In genomic region chr12:113512568-113512967, GRCh38 we compare ENCODE assay signal across 18 cellular contexts. TPM values are rescaled to one million over a fixed set of nuclear protein-coding genes. Genes with fewer than 3 reads are reported as not detected.
DNase-seq lines count a peak whose midpoint lies in the region; ATAC-seq, FAIRE-seq and TF ChIP-seq lines count a peak whose summit lies in the region.
"Had no signal": no experiment of that assay in that cellular context is flagged by ENCODE, and none has a peak within 500 bp of the region (broad histone marks: within the 10 kb centered on the region; RNA-seq: fewer than 3 reads in every experiment).

No MANE protein-coding gene starts in this region.

- TF ChIP-seq EP300 in A549 (IDR thresholded peaks at IDR 0.05), result no peak
- no peak for TF ChIP-seq EP300 in sigmoid colon (IDR thresholded peaks at IDR 0.05)

- H3K4me1 Mint-ChIP-seq in neural progenitor cell, result peaks cover 31% of the 10 kb centered on the region
- H3K4me1 Mint-ChIP-seq: IgD-negative memory B cell had no signal

- H3K4me3 ChIP-seq in A549 (no peak overlapping the region), H7 (ENCODE audit: insufficient read depth, low read depth, low read length) (no peak overlapping the region), Panc1 (ENCODE audit: low read depth in 2 of 2, low read length in 2 of 2) (no peak overlapping the region), neural progenitor cell (no peak overlapping the region), sigmoid colon (no peak overlapping the region)
- H3K4me3 ChIP-seq: BLaER1 treated with 17β-estradiol and CSF1 and Interleukin-3, amounts not matched to agents 10 nM and 100 nM had no signal

- H3K4me3 Mint-ChIP-seq in neural progenitor cell, result peak overlapping the region; percentile 27
- H3K4me3 Mint-ChIP-seq: CD4-positive, CD25-positive, alpha-beta regulatory T cell; IgD-negative memory B cell had no signal

- in situ Hi-C loops in Panc1 (cut with HindIII; ENCODE audit: low pct_unique_long_range_greater_than_20kb, low sequenced_read_pairs), result no loop called here

- no peak overlapping the region for H3K9ac ChIP-seq in neural progenitor cell
- H3K9ac ChIP-seq: BLaER1 treated with 17β-estradiol and CSF1 and Interleukin-3, amounts not matched to agents 10 nM and 100 nM; KMS-11 had no signal

- no peaks in the 10 kb centered on the region for H3K4me1 ChIP-seq in A549
- H3K4me1 ChIP-seq in Panc1 (ENCODE audit: control insufficient read depth, insufficient read depth, low read length), result no peaks in the 10 kb centered on the region
- peaks cover 51% of the 10 kb centered on the region for H3K4me1 ChIP-seq in neural progenitor cell
- no peaks in the 10 kb centered on the region for H3K4me1 ChIP-seq in sigmoid colon
- H3K4me1 ChIP-seq: BLaER1 treated with 17β-estradiol and CSF1 and Interleukin-3, amounts not matched to agents 10 nM and 100 nM had no signal

- H3K4me2 ChIP-seq in A549 (no peak overlapping the region), neural progenitor cell (peak overlapping the region; percentile 47)
- H3K4me2 ChIP-seq: BLaER1 treated with 17β-estradiol and CSF1 and Interleukin-3, amounts not matched to agents 10 nM and 100 nM; KMS-11 had no signal

- no peak for TF ChIP-seq POLR2A in A549 (IDR thresholded peaks at IDR 0.05; ENCODE audit: low read length)
- TF ChIP-seq POLR2A in sigmoid colon (IDR thresholded peaks at IDR 0.05), result no peak

- H3K79me2 ChIP-seq in neural progenitor cell (ENCODE audit: low read depth), result no peaks in the 10 kb centered on the region

- H3K9me3 Mint-ChIP-seq in neural progenitor cell, result peaks cover 7% of the 10 kb centered on the region

- no peak overlapping the region for H3K27ac Mint-ChIP-seq in neural progenitor cell
- H3K27ac Mint-ChIP-seq: CD4-positive, CD25-positive, alpha-beta regulatory T cell; IgD-negative memory B cell had no signal

- no peak overlapping the region for H2AFZ ChIP-seq in neural progenitor cell (replicated peaks)

- H3K9me3 ChIP-seq in A549 (no peaks in the 10 kb centered on the region), Panc1 (ENCODE audit: control insufficient read depth, insufficient read depth, low read depth, low read length) (no peaks in the 10 kb centered on the region), neural progenitor cell (ENCODE audit: low read depth) (peaks cover 4% of the 10 kb centered on the region), sigmoid colon (no peaks in the 10 kb centered on the region)
- H3K9me3 ChIP-seq: BLaER1 treated with 17β-estradiol and CSF1 and Interleukin-3, amounts not matched to agents 10 nM and 100 nM had no signal

- H3F3A ChIP-seq in neural progenitor cell (ENCODE audit: low read depth), result peaks cover 98% of the 10 kb centered on the region

- H3K36me3 ChIP-seq in H7 (replicated peaks; ENCODE audit: control insufficient read depth, insufficient read depth, low read length), result no peaks in the 10 kb centered on the region
- H3K36me3 ChIP-seq in Panc1 (ENCODE audit: control insufficient read depth, insufficient read depth, low read length), result no peaks in the 10 kb centered on the region
- no peaks in the 10 kb centered on the region for H3K36me3 ChIP-seq in neural progenitor cell
- H3K36me3 ChIP-seq in sigmoid colon, result no peaks in the 10 kb centered on the region
- H3K36me3 ChIP-seq: BLaER1 treated with 17β-estradiol and CSF1 and Interleukin-3, amounts not matched to agents 10 nM and 100 nM had no signal

- 0% methylated on average over 3 of the region's 3 CpGs for WGBS in A549 (ENCODE audit: missing lambda C conversion rate)
- WGBS in sigmoid colon, 2 donors, result 19 to 21% methylated on average over 3 of the region's 3 CpGs

- DNase-seq in A549 (ENCODE audit: low read depth in 1 of 2, low spot score in 1 of 2) (no peak), H7 (peak; percentile 58), Panc1 (ENCODE audit: low read depth, low spot score) (no peak), neural progenitor cell (ENCODE audit: low spot score) (peak; percentile 31), sigmoid colon (no peak)
- DNase-seq in activated naive CD4-positive, alpha-beta T cell treated with Interleukin-2 at 50 U/mL for 16 hours, result no peak
- DNase-seq: 8988T; ACHN; CD4-positive, CD25-positive, alpha-beta regulatory T cell; DMS79; GDM1 had no signal

- H3K36me3 Mint-ChIP-seq in neural progenitor cell, result no peaks in the 10 kb centered on the region
- H3K36me3 Mint-ChIP-seq: CD4-positive, CD25-positive, alpha-beta regulatory T cell; IgD-negative memory B cell had no signal

- BruUV-seq in Panc1 (replicated peaks; lab: Mats Ljungman, UMichigan), result no TSS peak

- no peak overlapping the region for H3K27ac ChIP-seq in A549
- no peak overlapping the region for H3K27ac ChIP-seq in Panc1 (ENCODE audit: low read length)
- H3K27ac ChIP-seq in neural progenitor cell, result peak overlapping the region; percentile 3
- H3K27ac ChIP-seq in sigmoid colon, result no peak overlapping the region
- H3K27ac ChIP-seq: BLaER1 treated with 17β-estradiol and CSF1 and Interleukin-3, amounts not matched to agents 10 nM and 100 nM; KMS-11 had no signal

- peaks cover 33% of the 10 kb centered on the region for H3K27me3 ChIP-seq in H7 (ENCODE audit: control insufficient read depth, insufficient read depth, low read length)
- H3K27me3 ChIP-seq in Panc1 (ENCODE audit: control insufficient read depth, insufficient read depth, low read length), result peaks cover 21% of the 10 kb centered on the region
- no peaks in the 10 kb centered on the region for H3K27me3 ChIP-seq in neural progenitor cell
- peaks cover 0 to 82% (median 38%) of the 10 kb centered on the region in 3 donors for H3K27me3 ChIP-seq in sigmoid colon

- ATAC-seq in A549 (peak; percentile 26 to 39; a peak in 2 of 6 replicates), Panc1 (0 out of 2 replicates have a peak, but pooled peaks have one; percentile 34), GM18907 (IDR thresholded peaks at IDR 0.05; ENCODE audit: unreplicated experiment) (no peak)

- H4K20me1 ChIP-seq in neural progenitor cell (ENCODE audit: low read depth), result no peaks in the 10 kb centered on the region
- H4K20me1 ChIP-seq: BLaER1 treated with 17β-estradiol and CSF1 and Interleukin-3, amounts not matched to agents 10 nM and 100 nM had no signal

- no peak for FAIRE-seq in A549 (lab: Jason Lieb, UNC)
- FAIRE-seq: GM12892, H54 had no signal

- intact Hi-C loops in Panc1 (cut with micrococcal nuclease; ENCODE audit: unreplicated experiment) (no loop called here), sigmoid colon (cut with DNase I) (no loop called here)

- peaks cover 46% of the 10 kb centered on the region for H3K27me3 Mint-ChIP-seq in neural progenitor cell (ENCODE audit: insufficient read depth, low read depth)

- CTCF ChIA-PET in A549 (lab: Yijun Ruan, JAX), result no interaction called here
- CTCF ChIA-PET in Panc1 (lab: Charles Lee), result no interaction called here

- POLR2A ChIA-PET in A549 (lab: Yijun Ruan, JAX), result no interaction called here
- POLR2A ChIA-PET in Panc1 (lab: Charles Lee), result no interaction called here

- TF ChIP-seq CTCF in A549 (IDR thresholded peaks at IDR 0.05) (no peak), Panc1 (IDR thresholded peaks at IDR 0.05) (no peak), neural progenitor cell (IDR thresholded peaks at IDR 0.05) (no peak), sigmoid colon (IDR thresholded peaks at IDR 0.05) (no peak)

- TF ChIP-seq RAD21 in A549 (conservative IDR thresholded peaks at IDR 0.05 in 1 of 2, IDR thresholded peaks at IDR 0.05 in 1 of 2), result no peak

TF ChIP-seq in A549, 52 proteins besides CTCF, POLR2A, EP300 and RAD21:
- no peak for TF ChIP-seq RFX5 (IDR thresholded peaks at IDR 0.05)

RNA-seq across cellular contexts. Expression of gene LHX5, which starts 40.9 kb away (rescaled TPM):
- polyA plus RNA-seq in A549 (2011; rRNA removed), result not detected in 2 replicates
- polyA plus RNA-seq in A549 (2012; cell fraction: cytosol; rRNA removed), result not detected in 2 replicates
- 0.01 TPM in 1 of 2 replicates, not detected in the other for polyA plus RNA-seq in A549 (2012; cell fraction: nucleus; rRNA removed)
- polyA plus RNA-seq in A549 (2017; fragmentation: RNase III; extraction: RNeasy Plus Mini Kit Qiagen cat#74134 plus additional on column Dnase treatment), result not detected in 3 replicates
- not detected in 2 replicates for polyA minus RNA-seq in A549 (2011; rRNA and poly(A)+ RNA removed)
- total RNA-seq in H7 (2014; rRNA removed; shearing (Covaris generic)), result 0.07 and 0.85 TPM in 2 replicates
- not detected for total RNA-seq in Panc1 (2021; ENCODE audit: unreplicated experiment)
- polyA plus RNA-seq in Panc1 (2012; ENCODE audit: insufficient read length), result not detected
- 48.4 and 98.7 TPM in 2 replicates for total RNA-seq in neural progenitor cell (ENCODE audit: low replicate concordance)
- total RNA-seq in sigmoid colon, result not detected
- polyA plus RNA-seq in sigmoid colon, result not detected
- total RNA-seq: CD4-positive, CD25-positive, alpha-beta regulatory T cell; HT-29 had no signal
- polyA plus RNA-seq: CD4-positive, CD25-positive, alpha-beta regulatory T cell; IgD-negative memory B cell had no signal

Comparison
In these comparisons a context has a peak if more than half of its experiments do, and no peak if none do; other contexts are left out.
1. DNase-seq: peak in H7 (single experiment) and neural progenitor cell (single experiment); none in A549 (0 of 2), Panc1 (single experiment), sigmoid colon (single experiment) and activated naive CD4-positive, alpha-beta T cell treated with Interleukin-2 at 50 U/mL for 16 hours (single experiment).
2. RNA of gene LHX5, which starts 40.9 kb away (total RNA-seq): 48.4 to 98.7 TPM in neural progenitor cell; 0.07 to 0.85 TPM in H7, not detected in Panc1 (single experiment) and not detected in sigmoid colon; every median in the first group is over 10 times any median in the second.